In genomic region chrX:71163010-71163409, GRCh38 we compare ENCODE assay signal across 1 cellular context.
TF ChIP-seq lines count a peak whose summit lies in the region.

No MANE protein-coding gene starts in this region.

TF ChIP-seq in H1, 55 proteins besides CTCF, POLR2A, EP300 and RAD21:
- TF ChIP-seq TAF1 (IDR thresholded peaks at IDR 0.05; ENCODE audit: low read depth, low read length) (no peak), TEAD4 (IDR thresholded peaks at IDR 0.05; ENCODE audit: low read depth, low read length) (peak; percentile 58; the same call in 1 of the 2 replicates)
